Comparison of ENCODE assay signal across 20 cellular contexts in the genomic region with DNA sequence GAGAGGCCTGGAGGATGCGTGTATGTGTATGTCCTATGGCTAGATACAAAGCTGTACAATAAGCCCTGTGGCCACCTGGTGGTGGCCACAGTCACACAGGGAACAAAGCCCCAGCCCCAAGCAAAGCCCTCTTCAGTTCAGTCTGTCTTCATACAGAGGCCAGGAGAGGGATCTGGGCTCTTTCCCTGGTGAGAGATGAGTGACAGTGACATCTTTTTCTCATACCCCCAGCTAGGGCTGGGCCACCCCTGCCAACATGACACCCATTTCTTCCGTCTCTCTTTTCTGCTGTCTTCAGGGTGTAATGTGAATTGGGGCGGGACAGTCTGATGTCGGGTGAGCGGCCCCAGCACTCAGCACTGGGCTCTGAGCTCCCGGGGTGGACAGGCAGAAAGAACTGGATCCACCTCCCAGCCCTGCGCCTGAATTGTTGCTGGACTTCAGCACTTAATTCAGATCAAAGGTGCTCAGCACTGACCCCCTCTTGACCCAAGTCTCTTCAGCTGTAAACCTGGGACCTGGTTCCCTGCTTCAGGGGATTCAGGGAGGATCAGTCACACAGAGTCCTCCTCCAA. TPM values are rescaled to one million over a fixed set of nuclear protein-coding genes. Genes with fewer than 3 reads are reported as not detected.
DNase-seq lines count a peak whose midpoint lies in the region; ATAC-seq and TF ChIP-seq lines count a peak whose summit lies in the region.
"Had no signal": no experiment of that assay in that cellular context is flagged by ENCODE, and none has a peak within 500 bp of the region (broad histone marks: within the 10 kb centered on the region; RNA-seq: fewer than 3 reads in every experiment).

No MANE protein-coding gene starts in this region.

- no peaks in the 10 kb centered on the region for H3K27me3 Mint-ChIP-seq in MCF 10A (ENCODE audit: insufficient read depth, unreplicated experiment)
- H3K27me3 Mint-ChIP-seq in WTC11 (ENCODE audit: low read depth): no peaks in the 10 kb centered on the region

- H3K36me3 ChIP-seq in mammary epithelial cell (ENCODE audit: insufficient read depth, low read length) (no peaks in the 10 kb centered on the region), testis (ENCODE audit: low read depth, missing control alignments) (no peaks in the 10 kb centered on the region)

- 79% methylated on average over 4 of the region's 7 CpGs for WGBS in mammary epithelial cell (ENCODE audit: low coverage, missing lambda C conversion rate)
- 86 to 87% methylated on average over 7 of the region's 7 CpGs for WGBS in testis, 2 donors

- H3K4me3 Mint-ChIP-seq in MCF 10A (ENCODE audit: unreplicated experiment) (no peak overlapping the region), WTC11 (no peak overlapping the region)
- H3K4me3 Mint-ChIP-seq: activated B cell treated with CpG ODN at 0.5 μM for 24 hours; activated naive CD8-positive, alpha-beta T cell treated with anti-CD3 and anti-CD28 coated beads, Interleukin-2, amount 10 ng/mL, durations not matched to agents 7 days and 5 days; CD8-positive, alpha-beta memory T cell had no signal

- BruUV-seq in MCF 10A (replicated peaks; lab: Mats Ljungman, UMichigan) (no TSS peak), mammary epithelial cell (replicated peaks; lab: Mats Ljungman, UMichigan) (no TSS peak)

- H3K9me3 Mint-ChIP-seq in MCF 10A (ENCODE audit: unreplicated experiment) (no peaks in the 10 kb centered on the region), WTC11 (0 out of 2 replicates have a peak, but pooled peaks cover 3% of the 10 kb centered on the region)
- H3K9me3 Mint-ChIP-seq: activated B cell treated with CpG ODN at 0.5 μM for 24 hours; activated naive CD8-positive, alpha-beta T cell treated with anti-CD3 and anti-CD28 coated beads, Interleukin-2, amount 10 ng/mL, durations not matched to agents 7 days and 5 days had no signal

- TF ChIP-seq CTCF in MCF 10A (IDR thresholded peaks at IDR 0.05; ENCODE audit: unreplicated experiment) (no peak), mammary epithelial cell (conservative IDR thresholded peaks at IDR 0.05 in 1 of 2, IDR thresholded peaks at IDR 0.05 in 1 of 2; ENCODE audit: extremely low read depth in 1 of 2, insufficient read depth in 1 of 2, low read depth in 1 of 2, low read length in 2 of 2) (no peak), WTC11 (IDR thresholded peaks at IDR 0.05) (no peak), testis (IDR thresholded peaks at IDR 0.05) (no peak)

- H3K4me1 Mint-ChIP-seq in MCF 10A (ENCODE audit: insufficient read depth, unreplicated experiment) (no peaks in the 10 kb centered on the region), WTC11 (no peaks in the 10 kb centered on the region)
- H3K4me1 Mint-ChIP-seq: activated B cell treated with CpG ODN at 0.5 μM for 24 hours; activated naive CD8-positive, alpha-beta T cell treated with anti-CD3 and anti-CD28 coated beads, Interleukin-2, amount 10 ng/mL, durations not matched to agents 7 days and 5 days; CD8-positive, alpha-beta memory T cell had no signal

- no peak overlapping the region for H3K4me2 ChIP-seq in mammary epithelial cell (ENCODE audit: insufficient read depth, low read depth, low read length)
- H3K4me2 ChIP-seq: A549 had no signal

- no peaks in the 10 kb centered on the region for H3K4me1 ChIP-seq in mammary epithelial cell (ENCODE audit: insufficient read depth, low read length)
- H3K4me1 ChIP-seq in testis: no peaks in the 10 kb centered on the region
- H3K4me1 ChIP-seq: psoas muscle had no signal

- H3K9me3 ChIP-seq in mammary epithelial cell (replicated peaks; ENCODE audit: insufficient read depth, low read length) (no peaks in the 10 kb centered on the region), testis (no peaks in the 10 kb centered on the region)
- H3K9me3 ChIP-seq: A549, psoas muscle had no signal

- H3K4me3 ChIP-seq in mammary epithelial cell (replicated peaks in 1 of 3; ENCODE audit: insufficient read depth in 1 of 3, low read depth in 2 of 3, low read length in 3 of 3) (no peak overlapping the region), testis (no peak overlapping the region)
- H3K4me3 ChIP-seq: A549, GM12878, K562, psoas muscle had no signal

- no peaks in the 10 kb centered on the region for H3K27me3 ChIP-seq in mammary epithelial cell (ENCODE audit: insufficient read depth, low read length)
- H3K27me3 ChIP-seq in testis: no peaks in the 10 kb centered on the region

- H4K20me1 ChIP-seq in mammary epithelial cell (ENCODE audit: insufficient read depth, low read length): no peaks in the 10 kb centered on the region

- no peak overlapping the region for H2AFZ ChIP-seq in mammary epithelial cell (ENCODE audit: low read depth, low read length)

- H3K27ac Mint-ChIP-seq in MCF 10A (ENCODE audit: low read depth, unreplicated experiment) (no peak overlapping the region), WTC11 (no peak overlapping the region; the same call in 1 of the 2 replicates)
- H3K27ac Mint-ChIP-seq: activated B cell treated with CpG ODN at 0.5 μM for 24 hours; activated naive CD8-positive, alpha-beta T cell treated with anti-CD3 and anti-CD28 coated beads, Interleukin-2, amount 10 ng/mL, durations not matched to agents 7 days and 5 days; CD8-positive, alpha-beta memory T cell had no signal

- DNase-seq in MCF 10A (ENCODE audit: unreplicated experiment) (peak; percentile 23), mammary epithelial cell (no peak), WTC11 (ENCODE audit: low spot score) (no peak), islet precursor cell (peak; percentile 63), testis (peak; percentile 10), hepatic stellate cell (ENCODE audit: low spot score) (no peak)
- DNase-seq: activated B cell treated with CpG ODN at 0.5 μM for 24 hours; activated naive CD8-positive, alpha-beta T cell treated with anti-CD3 and anti-CD28 coated beads, Interleukin-2, amount 10 ng/mL, durations not matched to agents 7 days and 5 days; activated T-cell treated with anti-CD3 and anti-CD28 coated beads for 4 hours; CD8-positive, alpha-beta memory T cell; kidney glomerular epithelial cell; NCI-H1105 treated with DMSO at 0.1 percent for 48 hours; psoas muscle; stimulated activated CD4-positive, alpha-beta T cell treated with anti-CD3 and anti-CD28 coated beads, Interleukin-15, amount 100 ng/mL, for 24 hours; substantia nigra had no signal

- dilution Hi-C loops in mammary epithelial cell (cut with HindIII; ENCODE audit: low sequenced_read_pairs): no loop called here

- H3K27ac ChIP-seq in mammary epithelial cell (ENCODE audit: insufficient read depth, low read depth, low read length) (no peak overlapping the region), testis (no peak overlapping the region)
- H3K27ac ChIP-seq: A549, psoas muscle had no signal

- TF ChIP-seq POLR2A in testis (IDR thresholded peaks at IDR 0.05): no peak

- H3K79me2 ChIP-seq in mammary epithelial cell (ENCODE audit: insufficient read depth, low read length): no peaks in the 10 kb centered on the region

- no peaks in the 10 kb centered on the region for H3K36me3 Mint-ChIP-seq in MCF 10A (ENCODE audit: insufficient read depth, unreplicated experiment)
- no peaks in the 10 kb centered on the region for H3K36me3 Mint-ChIP-seq in WTC11
- H3K36me3 Mint-ChIP-seq: activated naive CD8-positive, alpha-beta T cell treated with anti-CD3 and anti-CD28 coated beads, Interleukin-2, amount 10 ng/mL, durations not matched to agents 7 days and 5 days; CD8-positive, alpha-beta memory T cell had no signal

- no peak overlapping the region for H3K9ac ChIP-seq in mammary epithelial cell (ENCODE audit: insufficient read depth, low read length)

- POLR2A ChIA-PET in MCF 10A (lab: Yijun Ruan, JAX) (interaction anchor here (0.6 kb wide), 1 partner anchor 365 kb away, joined by 4 read pairs; no protein-coding TSS in a partner anchor), WTC11 (lab: Charles Lee) (no interaction called here)

- ATAC-seq in WTC11 (peak; percentile 81), GM21737 (IDR thresholded peaks at IDR 0.05; ENCODE audit: unreplicated experiment) (no peak), GM19455 (IDR thresholded peaks at IDR 0.05; ENCODE audit: unreplicated experiment) (no peak)
- ATAC-seq: A549, GM12878, K562, psoas muscle had no signal

- intact Hi-C loops in MCF 10A (cut with micrococcal nuclease) (no loop called here), mammary epithelial cell (cut with micrococcal nuclease) (no loop called here), testis (cut with DNase I; ENCODE audit: low total_unique reads) (no loop called here)

- CTCF ChIA-PET in MCF 10A (lab: Yijun Ruan, JAX): interaction anchor here (0.5 to 3.0 kb wide), 10 partner anchors 8 to 770 kb away, joined by 3 to 24 read pairs (median 3); partner anchors contain the start of gene SERPINA12
- CTCF ChIA-PET in mammary epithelial cell (lab: Charles Lee; ENCODE audit: low non-redundant PET): no interaction called here
- CTCF ChIA-PET in WTC11 (lab: Charles Lee): interaction anchor here (0.7 to 2.4 kb wide), 15 partner anchors 9 to 447 kb away, joined by 3 to 10 read pairs (median 4); partner anchors contain the start of genes GSC and SERPINA3

- in situ Hi-C loops in mammary epithelial cell (cut with MboI; ENCODE audit: low sequenced_read_pairs in 2 of 2): no loop called here

TF ChIP-seq in WTC11, 78 proteins besides CTCF, POLR2A, EP300 and RAD21 (continues in another document):
- TF ChIP-seq ZBTB43 (CRISPR knock-in tag; IDR thresholded peaks at IDR 0.05): no peak
- TF ChIP-seq, protein P1, sequence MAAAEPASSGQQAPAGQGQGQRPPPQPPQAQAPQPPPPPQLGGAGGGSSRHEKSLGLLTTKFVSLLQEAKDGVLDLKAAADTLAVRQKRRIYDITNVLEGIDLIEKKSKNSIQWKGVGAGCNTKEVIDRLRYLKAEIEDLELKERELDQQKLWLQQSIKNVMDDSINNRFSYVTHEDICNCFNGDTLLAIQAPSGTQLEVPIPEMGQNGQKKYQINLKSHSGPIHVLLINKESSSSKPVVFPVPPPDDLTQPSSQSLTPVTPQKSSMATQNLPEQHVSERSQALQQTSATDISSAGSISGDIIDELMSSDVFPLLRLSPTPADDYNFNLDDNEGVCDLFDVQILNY (CRISPR knock-in tag; IDR thresholded peaks at IDR 0.05): no peak
- TF ChIP-seq ZNF232 (CRISPR knock-in tag; IDR thresholded peaks at IDR 0.05): no peak
- TF ChIP-seq ZNF671 (CRISPR knock-in tag; IDR thresholded peaks at IDR 0.05): no peak

RNA-seq across cellular contexts. Expression of gene SERPINA3, which starts 59.8 kb away (rescaled TPM):
- total RNA-seq in MCF 10A (2022) (44.5 and 54.5 TPM in 2 replicates), mammary epithelial cell (100 to 1,000 TPM in 1 of 2 donors, 1 to 10 TPM in 1; 5.2 to 998 TPM), WTC11 (2021) (2.7 to 3.5 TPM (median 3.0 TPM) in 3 replicates), testis (100 to 1,000 TPM in 1 of 2 donors, 10 to 100 TPM in 1; 27.4 to 238 TPM)
- polyA plus RNA-seq in mammary epithelial cell (17.5 TPM), testis (ENCODE audit: insufficient read depth, low read depth, low replicate concordance) (28.2 TPM)
- polyA minus RNA-seq in mammary epithelial cell: 7.9 TPM
- total RNA-seq: activated B cell treated with CpG ODN at 0.5 μM for 24 hours; activated naive CD8-positive, alpha-beta T cell treated with anti-CD3 and anti-CD28 coated beads, Interleukin-2, amount 10 ng/mL, durations not matched to agents 7 days and 5 days; CD8-positive, alpha-beta memory T cell had no signal
- polyA plus RNA-seq: CD8-positive, alpha-beta memory T cell; GM12878; K562 had no signal

Comparison
In these comparisons a context has a peak if more than half of its experiments do, and no peak if none do; other contexts are left out.
1. DNase-seq: peak in MCF 10A (single experiment), islet precursor cell (single experiment) and testis (single experiment); none in mammary epithelial cell (single experiment), WTC11 (single experiment) and hepatic stellate cell (single experiment).